In the genomic region with DNA sequence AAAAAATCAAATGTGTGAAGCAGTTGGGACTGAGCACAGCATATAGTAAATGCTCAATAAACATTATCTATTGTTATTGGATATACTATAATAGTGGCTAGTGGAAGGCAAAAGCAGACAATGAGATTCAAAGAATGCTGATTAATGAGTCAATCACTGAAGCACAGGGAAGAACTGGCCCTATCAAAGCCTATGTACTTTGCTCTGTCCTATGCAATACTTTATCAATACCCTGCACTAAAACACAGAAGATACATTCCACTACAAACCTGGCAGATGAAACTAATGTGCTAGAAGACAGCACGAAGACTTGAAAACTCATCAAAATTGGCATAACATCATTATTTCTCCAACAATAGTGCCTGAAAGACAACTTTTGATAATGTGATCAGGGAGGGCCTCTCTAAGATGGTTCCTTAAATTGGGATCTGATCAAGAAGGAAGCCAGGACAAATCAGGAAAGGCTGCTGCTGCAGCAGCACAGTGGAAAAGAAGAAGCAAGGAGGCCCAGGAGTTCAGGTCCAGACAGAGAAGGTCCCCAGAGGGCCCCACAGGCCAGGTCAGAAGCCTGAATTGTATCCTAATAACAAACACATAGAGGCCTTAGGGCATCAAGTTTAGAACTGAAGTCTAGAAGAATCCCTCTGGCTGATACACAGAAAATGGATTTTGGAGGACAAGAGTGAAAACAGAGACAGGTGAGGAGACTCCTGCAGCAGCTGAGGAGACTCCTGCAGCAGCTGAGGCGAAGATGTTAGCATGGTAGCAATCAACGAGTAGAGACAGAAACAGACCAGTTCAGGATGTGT, we compare ENCODE assay signal across 1 cellular context.
TF ChIP-seq lines count a peak whose summit lies in the region.

No MANE protein-coding gene starts in this region.

TF ChIP-seq in K562, 482 proteins besides CTCF, POLR2A, EP300 and RAD21 (continued from another document and continues in another):
- TF ChIP-seq, protein P1, sequence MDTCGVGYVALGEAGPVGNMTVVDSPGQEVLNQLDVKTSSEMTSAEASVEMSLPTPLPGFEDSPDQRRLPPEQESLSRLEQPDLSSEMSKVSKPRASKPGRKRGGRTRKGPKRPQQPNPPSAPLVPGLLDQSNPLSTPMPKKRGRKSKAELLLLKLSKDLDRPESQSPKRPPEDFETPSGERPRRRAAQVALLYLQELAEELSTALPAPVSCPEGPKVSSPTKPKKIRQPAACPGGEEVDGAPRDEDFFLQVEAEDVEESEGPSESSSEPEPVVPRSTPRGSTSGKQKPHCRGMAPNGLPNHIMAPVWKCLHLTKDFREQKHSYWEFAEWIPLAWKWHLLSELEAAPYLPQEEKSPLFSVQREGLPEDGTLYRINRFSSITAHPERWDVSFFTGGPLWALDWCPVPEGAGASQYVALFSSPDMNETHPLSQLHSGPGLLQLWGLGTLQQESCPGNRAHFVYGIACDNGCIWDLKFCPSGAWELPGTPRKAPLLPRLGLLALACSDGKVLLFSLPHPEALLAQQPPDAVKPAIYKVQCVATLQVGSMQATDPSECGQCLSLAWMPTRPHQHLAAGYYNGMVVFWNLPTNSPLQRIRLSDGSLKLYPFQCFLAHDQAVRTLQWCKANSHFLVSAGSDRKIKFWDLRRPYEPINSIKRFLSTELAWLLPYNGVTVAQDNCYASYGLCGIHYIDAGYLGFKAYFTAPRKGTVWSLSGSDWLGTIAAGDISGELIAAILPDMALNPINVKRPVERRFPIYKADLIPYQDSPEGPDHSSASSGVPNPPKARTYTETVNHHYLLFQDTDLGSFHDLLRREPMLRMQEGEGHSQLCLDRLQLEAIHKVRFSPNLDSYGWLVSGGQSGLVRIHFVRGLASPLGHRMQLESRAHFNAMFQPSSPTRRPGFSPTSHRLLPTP (IDR thresholded peaks at IDR 0.05; ENCODE audit: borderline replicate concordance, extremely low read depth, insufficient read length): no peak
- TF ChIP-seq ZNF212 (CRISPR knock-in tag; IDR thresholded peaks at IDR 0.05): no peak
- TF ChIP-seq ZNF3 (CRISPR knock-in tag; IDR thresholded peaks at IDR 0.05): no peak
- 0 out of 2 replicates have a peak, but pooled peaks have one; percentile 23 for TF ChIP-seq PHB (CRISPR knock-in tag; IDR thresholded peaks at IDR 0.05)
- TF ChIP-seq LEF1 (IDR thresholded peaks at IDR 0.05): no peak
- TF ChIP-seq MAZ (CRISPR knock-in tag; conservative IDR thresholded peaks at IDR 0.05 in 1 of 2, IDR thresholded peaks at IDR 0.05 in 1 of 2): no peak
- TF ChIP-seq, protein P2, sequence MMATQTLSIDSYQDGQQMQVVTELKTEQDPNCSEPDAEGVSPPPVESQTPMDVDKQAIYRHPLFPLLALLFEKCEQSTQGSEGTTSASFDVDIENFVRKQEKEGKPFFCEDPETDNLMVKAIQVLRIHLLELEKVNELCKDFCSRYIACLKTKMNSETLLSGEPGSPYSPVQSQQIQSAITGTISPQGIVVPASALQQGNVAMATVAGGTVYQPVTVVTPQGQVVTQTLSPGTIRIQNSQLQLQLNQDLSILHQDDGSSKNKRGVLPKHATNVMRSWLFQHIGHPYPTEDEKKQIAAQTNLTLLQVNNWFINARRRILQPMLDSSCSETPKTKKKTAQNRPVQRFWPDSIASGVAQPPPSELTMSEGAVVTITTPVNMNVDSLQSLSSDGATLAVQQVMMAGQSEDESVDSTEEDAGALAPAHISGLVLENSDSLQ (IDR thresholded peaks at IDR 0.05): no peak
- no peak for TF ChIP-seq SMAD2 (IDR thresholded peaks at IDR 0.05; ENCODE audit: low read depth, low read length)
- TF ChIP-seq, protein P3, sequence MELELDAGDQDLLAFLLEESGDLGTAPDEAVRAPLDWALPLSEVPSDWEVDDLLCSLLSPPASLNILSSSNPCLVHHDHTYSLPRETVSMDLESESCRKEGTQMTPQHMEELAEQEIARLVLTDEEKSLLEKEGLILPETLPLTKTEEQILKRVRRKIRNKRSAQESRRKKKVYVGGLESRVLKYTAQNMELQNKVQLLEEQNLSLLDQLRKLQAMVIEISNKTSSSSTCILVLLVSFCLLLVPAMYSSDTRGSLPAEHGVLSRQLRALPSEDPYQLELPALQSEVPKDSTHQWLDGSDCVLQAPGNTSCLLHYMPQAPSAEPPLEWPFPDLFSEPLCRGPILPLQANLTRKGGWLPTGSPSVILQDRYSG (tag; conservative IDR thresholded peaks at IDR 0.05; ENCODE audit: low read depth): no peak
- TF ChIP-seq, protein P4, sequence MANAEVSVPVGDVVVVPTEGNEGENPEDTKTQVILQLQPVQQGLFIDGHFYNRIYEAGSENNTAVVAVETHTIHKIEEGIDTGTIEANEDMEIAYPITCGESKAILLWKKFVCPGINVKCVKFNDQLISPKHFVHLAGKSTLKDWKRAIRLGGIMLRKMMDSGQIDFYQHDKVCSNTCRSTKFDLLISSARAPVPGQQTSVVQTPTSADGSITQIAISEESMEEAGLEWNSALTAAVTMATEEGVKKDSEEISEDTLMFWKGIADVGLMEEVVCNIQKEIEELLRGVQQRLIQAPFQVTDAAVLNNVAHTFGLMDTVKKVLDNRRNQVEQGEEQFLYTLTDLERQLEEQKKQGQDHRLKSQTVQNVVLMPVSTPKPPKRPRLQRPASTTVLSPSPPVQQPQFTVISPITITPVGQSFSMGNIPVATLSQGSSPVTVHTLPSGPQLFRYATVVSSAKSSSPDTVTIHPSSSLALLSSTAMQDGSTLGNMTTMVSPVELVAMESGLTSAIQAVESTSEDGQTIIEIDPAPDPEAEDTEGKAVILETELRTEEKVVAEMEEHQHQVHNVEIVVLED (CRISPR knock-in tag; IDR thresholded peaks at IDR 0.05): no peak
- TF ChIP-seq, protein P5, sequence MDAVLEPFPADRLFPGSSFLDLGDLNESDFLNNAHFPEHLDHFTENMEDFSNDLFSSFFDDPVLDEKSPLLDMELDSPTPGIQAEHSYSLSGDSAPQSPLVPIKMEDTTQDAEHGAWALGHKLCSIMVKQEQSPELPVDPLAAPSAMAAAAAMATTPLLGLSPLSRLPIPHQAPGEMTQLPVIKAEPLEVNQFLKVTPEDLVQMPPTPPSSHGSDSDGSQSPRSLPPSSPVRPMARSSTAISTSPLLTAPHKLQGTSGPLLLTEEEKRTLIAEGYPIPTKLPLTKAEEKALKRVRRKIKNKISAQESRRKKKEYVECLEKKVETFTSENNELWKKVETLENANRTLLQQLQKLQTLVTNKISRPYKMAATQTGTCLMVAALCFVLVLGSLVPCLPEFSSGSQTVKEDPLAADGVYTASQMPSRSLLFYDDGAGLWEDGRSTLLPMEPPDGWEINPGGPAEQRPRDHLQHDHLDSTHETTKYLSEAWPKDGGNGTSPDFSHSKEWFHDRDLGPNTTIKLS (IDR thresholded peaks at IDR 0.05; ENCODE audit: borderline replicate concordance, low read depth): no peak
- TF ChIP-seq RHOXF2B (CRISPR knock-in tag; conservative IDR thresholded peaks at IDR 0.05): 0 out of 2 replicates have a peak, but pooled peaks have one; percentile 57
- no peak for TF ChIP-seq PHF21A (IDR thresholded peaks at IDR 0.05; ENCODE audit: borderline replicate concordance, low read depth)
- TF ChIP-seq ZNF57 (CRISPR knock-in tag; IDR thresholded peaks at IDR 0.05): no peak
- TF ChIP-seq, protein P6, sequence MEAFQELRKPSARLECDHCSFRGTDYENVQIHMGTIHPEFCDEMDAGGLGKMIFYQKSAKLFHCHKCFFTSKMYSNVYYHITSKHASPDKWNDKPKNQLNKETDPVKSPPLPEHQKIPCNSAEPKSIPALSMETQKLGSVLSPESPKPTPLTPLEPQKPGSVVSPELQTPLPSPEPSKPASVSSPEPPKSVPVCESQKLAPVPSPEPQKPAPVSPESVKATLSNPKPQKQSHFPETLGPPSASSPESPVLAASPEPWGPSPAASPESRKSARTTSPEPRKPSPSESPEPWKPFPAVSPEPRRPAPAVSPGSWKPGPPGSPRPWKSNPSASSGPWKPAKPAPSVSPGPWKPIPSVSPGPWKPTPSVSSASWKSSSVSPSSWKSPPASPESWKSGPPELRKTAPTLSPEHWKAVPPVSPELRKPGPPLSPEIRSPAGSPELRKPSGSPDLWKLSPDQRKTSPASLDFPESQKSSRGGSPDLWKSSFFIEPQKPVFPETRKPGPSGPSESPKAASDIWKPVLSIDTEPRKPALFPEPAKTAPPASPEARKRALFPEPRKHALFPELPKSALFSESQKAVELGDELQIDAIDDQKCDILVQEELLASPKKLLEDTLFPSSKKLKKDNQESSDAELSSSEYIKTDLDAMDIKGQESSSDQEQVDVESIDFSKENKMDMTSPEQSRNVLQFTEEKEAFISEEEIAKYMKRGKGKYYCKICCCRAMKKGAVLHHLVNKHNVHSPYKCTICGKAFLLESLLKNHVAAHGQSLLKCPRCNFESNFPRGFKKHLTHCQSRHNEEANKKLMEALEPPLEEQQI (IDR thresholded peaks at IDR 0.05): no peak
- 0 out of 2 replicates have a peak, but pooled peaks have one; percentile 37 for TF ChIP-seq PYGO2 (tag; IDR thresholded peaks at IDR 0.05)
- no peak for TF ChIP-seq JUN (IDR thresholded peaks at IDR 0.05; ENCODE audit: borderline replicate concordance, low read depth, low read length)
- no peak; the same call in 1 of the 2 replicates for TF ChIP-seq JUN (CRISPR knock-in tag; IDR thresholded peaks at IDR 0.05; ENCODE audit: borderline replicate concordance)
- TF ChIP-seq ZNF124 (CRISPR knock-in tag; IDR thresholded peaks at IDR 0.05): no peak
- TF ChIP-seq SMARCC2 (IDR thresholded peaks at IDR 0.05; ENCODE audit: low read depth): no peak
- no peak for TF ChIP-seq HMGN3 (IDR thresholded peaks at IDR 0.05; ENCODE audit: borderline replicate concordance, extremely low read depth, insufficient read length, low read depth, low read length)
- 0 out of 2 replicates have a peak, but pooled peaks have one; percentile 7 for TF ChIP-seq ZFX (CRISPR knock-in tag; IDR thresholded peaks at IDR 0.05)
- TF ChIP-seq, protein P7, sequence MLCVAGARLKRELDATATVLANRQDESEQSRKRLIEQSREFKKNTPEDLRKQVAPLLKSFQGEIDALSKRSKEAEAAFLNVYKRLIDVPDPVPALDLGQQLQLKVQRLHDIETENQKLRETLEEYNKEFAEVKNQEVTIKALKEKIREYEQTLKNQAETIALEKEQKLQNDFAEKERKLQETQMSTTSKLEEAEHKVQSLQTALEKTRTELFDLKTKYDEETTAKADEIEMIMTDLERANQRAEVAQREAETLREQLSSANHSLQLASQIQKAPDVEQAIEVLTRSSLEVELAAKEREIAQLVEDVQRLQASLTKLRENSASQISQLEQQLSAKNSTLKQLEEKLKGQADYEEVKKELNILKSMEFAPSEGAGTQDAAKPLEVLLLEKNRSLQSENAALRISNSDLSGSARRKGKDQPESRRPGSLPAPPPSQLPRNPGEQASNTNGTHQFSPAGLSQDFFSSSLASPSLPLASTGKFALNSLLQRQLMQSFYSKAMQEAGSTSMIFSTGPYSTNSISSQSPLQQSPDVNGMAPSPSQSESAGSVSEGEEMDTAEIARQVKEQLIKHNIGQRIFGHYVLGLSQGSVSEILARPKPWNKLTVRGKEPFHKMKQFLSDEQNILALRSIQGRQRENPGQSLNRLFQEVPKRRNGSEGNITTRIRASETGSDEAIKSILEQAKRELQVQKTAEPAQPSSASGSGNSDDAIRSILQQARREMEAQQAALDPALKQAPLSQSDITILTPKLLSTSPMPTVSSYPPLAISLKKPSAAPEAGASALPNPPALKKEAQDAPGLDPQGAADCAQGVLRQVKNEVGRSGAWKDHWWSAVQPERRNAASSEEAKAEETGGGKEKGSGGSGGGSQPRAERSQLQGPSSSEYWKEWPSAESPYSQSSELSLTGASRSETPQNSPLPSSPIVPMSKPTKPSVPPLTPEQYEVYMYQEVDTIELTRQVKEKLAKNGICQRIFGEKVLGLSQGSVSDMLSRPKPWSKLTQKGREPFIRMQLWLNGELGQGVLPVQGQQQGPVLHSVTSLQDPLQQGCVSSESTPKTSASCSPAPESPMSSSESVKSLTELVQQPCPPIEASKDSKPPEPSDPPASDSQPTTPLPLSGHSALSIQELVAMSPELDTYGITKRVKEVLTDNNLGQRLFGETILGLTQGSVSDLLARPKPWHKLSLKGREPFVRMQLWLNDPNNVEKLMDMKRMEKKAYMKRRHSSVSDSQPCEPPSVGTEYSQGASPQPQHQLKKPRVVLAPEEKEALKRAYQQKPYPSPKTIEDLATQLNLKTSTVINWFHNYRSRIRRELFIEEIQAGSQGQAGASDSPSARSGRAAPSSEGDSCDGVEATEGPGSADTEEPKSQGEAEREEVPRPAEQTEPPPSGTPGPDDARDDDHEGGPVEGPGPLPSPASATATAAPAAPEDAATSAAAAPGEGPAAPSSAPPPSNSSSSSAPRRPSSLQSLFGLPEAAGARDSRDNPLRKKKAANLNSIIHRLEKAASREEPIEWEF (CRISPR knock-in tag; IDR thresholded peaks at IDR 0.05): no peak
- 0 out of 2 replicates have a peak, but pooled peaks have one; percentile 56 for TF ChIP-seq ZNF253 (CRISPR knock-in tag; conservative IDR thresholded peaks at IDR 0.05)
- TF ChIP-seq ASH1L (IDR thresholded peaks at IDR 0.05; ENCODE audit: borderline replicate concordance, low read depth, partially characterized antibody): no peak
- TF ChIP-seq HDAC6 (IDR thresholded peaks at IDR 0.05; ENCODE audit: low read depth, low read length): no peak
- no peak for TF ChIP-seq TBL1XR1 (IDR thresholded peaks at IDR 0.05; ENCODE audit: low read length in 2 of 2)
- TF ChIP-seq CBX5 (IDR thresholded peaks at IDR 0.05; ENCODE audit: borderline replicate concordance, low read depth): no peak
- peak; percentile 36; the same call in 1 of the 2 replicates for TF ChIP-seq TEAD2 (tag; IDR thresholded peaks at IDR 0.05)
- TF ChIP-seq POLR2AphosphoS2 (IDR thresholded peaks at IDR 0.05; ENCODE audit: low read length): no peak
